In genomic region chr4:52640808-52641595, GRCh38 we compare ENCODE assay signal across 11 cellular contexts. TPM values are rescaled to one million over a fixed set of nuclear protein-coding genes. Genes with fewer than 3 reads are reported as not detected.
DNase-seq lines count a peak whose midpoint lies in the region; ATAC-seq and TF ChIP-seq lines count a peak whose summit lies in the region.
"Had no signal": no experiment of that assay in that cellular context is flagged by ENCODE, and none has a peak within 500 bp of the region (broad histone marks: within the 10 kb centered on the region; RNA-seq: fewer than 3 reads in every experiment).

No MANE protein-coding gene starts in this region.

- intact Hi-C loops in cardiac septum (cut with DNase I) = no loop called here
- intact Hi-C loops in vagina (cut with DNase I) = no loop called here

- peak overlapping the region in 4 of 5 experiments; percentile 61 to 84 (median 80) for H3K27ac Mint-ChIP-seq in brain
- H3K27ac Mint-ChIP-seq: activated CD4-positive, alpha-beta memory T cell treated with anti-CD3 and anti-CD28 coated beads for 36 hours; activated naive CD4-positive, alpha-beta T cell treated with anti-CD3 and anti-CD28 coated beads for 36 hours; naive thymus-derived CD8-positive, alpha-beta T cell had no signal

- no peaks in the 10 kb centered on the region for H3K9me3 ChIP-seq in cardiac muscle cell (ENCODE audit: low read depth)
- no peaks in the 10 kb centered on the region for H3K9me3 ChIP-seq in vagina

- TF ChIP-seq CTCF in cardiac muscle cell (IDR thresholded peaks at IDR 0.05; ENCODE audit: low read depth, low read length) (no peak), brain (conservative IDR thresholded peaks at IDR 0.05) (no peak), vagina (IDR thresholded peaks at IDR 0.05) (no peak)

- peak in 1 of 2 donors; percentile 65 for DNase-seq in cardiac muscle cell (ENCODE audit: low read depth in 1 of 2, low spot score in 1 of 2)
- no peak for DNase-seq in cardiac septum (ENCODE audit: low spot score)
- DNase-seq in iris pigment epithelial cell (ENCODE audit: low read depth) = peak; percentile 64
- DNase-seq in vagina (ENCODE audit: extremely low spot score in 2 of 2) = no peak
- no peak for DNase-seq in HK-2 (ENCODE audit: unreplicated experiment)
- DNase-seq: activated CD4-positive, alpha-beta memory T cell treated with anti-CD3 and anti-CD28 coated beads for 36 hours; naive thymus-derived CD8-positive, alpha-beta T cell had no signal

- ATAC-seq in HG02571 (IDR thresholded peaks at IDR 0.05; ENCODE audit: unreplicated experiment) (no peak), HG02642 (IDR thresholded peaks at IDR 0.05; ENCODE audit: poor library complexity, unreplicated experiment) (no peak)
- ATAC-seq: naive thymus-derived CD8-positive, alpha-beta T cell had no signal

- H3K27me3 Mint-ChIP-seq in brain = no peaks in the 10 kb centered on the region
- H3K27me3 Mint-ChIP-seq: activated CD4-positive, alpha-beta memory T cell treated with anti-CD3 and anti-CD28 coated beads for 36 hours; naive thymus-derived CD8-positive, alpha-beta T cell had no signal

- peaks cover 24% of the 10 kb centered on the region for H3K4me1 ChIP-seq in cardiac muscle cell (ENCODE audit: low read depth)
- H3K4me1 ChIP-seq in vagina = peaks cover 46% of the 10 kb centered on the region

- H3K4me3 ChIP-seq in cardiac muscle cell = no peak overlapping the region
- no peak overlapping the region for H3K4me3 ChIP-seq in vagina

- H3K9me3 Mint-ChIP-seq in brain = peaks cover 0 to 3% (median 2%) of the 10 kb centered on the region in 5 experiments
- H3K9me3 Mint-ChIP-seq: activated CD4-positive, alpha-beta memory T cell treated with anti-CD3 and anti-CD28 coated beads for 36 hours; activated naive CD4-positive, alpha-beta T cell treated with anti-CD3 and anti-CD28 coated beads for 36 hours; naive thymus-derived CD8-positive, alpha-beta T cell had no signal

- peaks cover 10% of the 10 kb centered on the region for H3K36me3 Mint-ChIP-seq in brain
- H3K36me3 Mint-ChIP-seq: activated CD4-positive, alpha-beta memory T cell treated with anti-CD3 and anti-CD28 coated beads for 36 hours had no signal

- H3K27me3 ChIP-seq in cardiac muscle cell (no peaks in the 10 kb centered on the region), vagina (no peaks in the 10 kb centered on the region)

- peaks cover 51% of the 10 kb centered on the region for H3K4me1 Mint-ChIP-seq in brain

- H3K27ac ChIP-seq in cardiac muscle cell (peak overlapping the region; percentile 44), vagina (peak overlapping the region; percentile 21)

- TF ChIP-seq POLR2A in vagina (IDR thresholded peaks at IDR 0.05) = no peak

- H3K36me3 ChIP-seq in cardiac muscle cell (no peaks in the 10 kb centered on the region), vagina (no peaks in the 10 kb centered on the region)

- H3K4me3 Mint-ChIP-seq in brain = peak overlapping the region in 4 of 5 experiments; percentile 1 to 32 (median 23)
- H3K4me3 Mint-ChIP-seq: activated CD4-positive, alpha-beta memory T cell treated with anti-CD3 and anti-CD28 coated beads for 36 hours; activated naive CD4-positive, alpha-beta T cell treated with anti-CD3 and anti-CD28 coated beads for 36 hours; naive thymus-derived CD8-positive, alpha-beta T cell had no signal

RNA-seq across cellular contexts. Expression of gene USP46, which starts 18.1 kb away (rescaled TPM):
- 13.9 and 18.3 TPM in 2 replicates for total RNA-seq in cardiac muscle cell
- 23.5 and 24.2 TPM in 2 replicates for polyA plus RNA-seq in cardiac muscle cell
- total RNA-seq in cardiac septum = 111 TPM
- polyA plus RNA-seq in brain (ENCODE audit: insufficient read depth, low read depth, low replicate concordance) = 10.2 TPM
- 10.6 TPM for total RNA-seq in vagina
